In genomic region chr9:33263131-33263935, GRCh38 we compare ENCODE assay signal across 8 cellular contexts. TPM values are rescaled to one million over a fixed set of nuclear protein-coding genes. Genes with fewer than 3 reads are reported as not detected.
DNase-seq lines count a peak whose midpoint lies in the region; ATAC-seq and TF ChIP-seq lines count a peak whose summit lies in the region.

No MANE protein-coding gene starts in this region.

- ATAC-seq in HG03196 (IDR thresholded peaks at IDR 0.05; ENCODE audit: unreplicated experiment): no peak

- H3K4me1 Mint-ChIP-seq in IgD-negative memory B cell (peaks cover 18 to 33% (median 23%) of the 10 kb centered on the region in 3 donors), osteocyte (ENCODE audit: unreplicated experiment) (peaks cover 26% of the 10 kb centered on the region)
- peaks cover 66% of the 10 kb centered on the region for H3K4me1 Mint-ChIP-seq in activated CD4-positive, alpha-beta memory T cell treated with anti-CD3 and anti-CD28 coated beads, Interleukin-2, amount 10 ng/mL, durations not matched to agents 7 days and 5 days

- H3K9me3 Mint-ChIP-seq in IgD-negative memory B cell (no peaks in the 10 kb centered on the region), osteocyte (ENCODE audit: unreplicated experiment) (no peaks in the 10 kb centered on the region)
- no peaks in the 10 kb centered on the region for H3K9me3 Mint-ChIP-seq in activated CD4-positive, alpha-beta memory T cell treated with anti-CD3 and anti-CD28 coated beads, Interleukin-2, amount 10 ng/mL, durations not matched to agents 7 days and 5 days

- CTCF ChIA-PET in activated CD4-positive, alpha-beta memory T cell treated with anti-CD3 and anti-CD28 coated beads, Interleukin-2, amount 10 ng/mL, durations not matched to agents 7 days and 5 days (lab: Charles Lee): interaction anchor here (0.7 to 2.2 kb wide), 4 partner anchors 10 to 37 kb away, joined by 3 to 8 read pairs (median 3); partner anchors contain the start of gene NFX1

- POLR2A ChIA-PET in activated CD4-positive, alpha-beta memory T cell treated with anti-CD3 and anti-CD28 coated beads, Interleukin-2, amount 10 ng/mL, durations not matched to agents 7 days and 5 days (lab: Charles Lee): interaction anchor here (0.9 to 4.8 kb wide), 15 partner anchors 15 to 249 kb away, joined by 3 to 51 read pairs (median 6); partner anchors contain the start of genes DNAJA1, NFX1, NOL6 and SMU1

- DNase-seq in stimulated activated CD4-positive, alpha-beta T cell treated with anti-CD3 and anti-CD28 coated beads, Interleukin-4, amount 100 ng/mL, for 4 hours: peak; percentile 7 to 12
- DNase-seq in stimulated activated CD4-positive, alpha-beta T cell treated with anti-CD3 and anti-CD28 coated beads, Interleukin-2, amount 100 ng/mL, for 48 hours: no peak
- DNase-seq in activated CD4-positive, alpha-beta memory T cell treated with anti-CD3 and anti-CD28 coated beads, Interleukin-2, amount 10 ng/mL, durations not matched to agents 7 days and 5 days: no peak
- DNase-seq in foreskin melanocyte (peak; percentile 25), osteocyte (ENCODE audit: extremely low spot score, unreplicated experiment) (no peak), NCI-H1694 (lab: John Stamatoyannopoulos, UW) (no peak)

- H3K4me3 Mint-ChIP-seq in IgD-negative memory B cell (peak overlapping the region; percentile 93 to 98 (median 95)), osteocyte (ENCODE audit: unreplicated experiment) (peak overlapping the region; percentile 85)
- peak overlapping the region; percentile 92 for H3K4me3 Mint-ChIP-seq in activated CD4-positive, alpha-beta memory T cell treated with anti-CD3 and anti-CD28 coated beads, Interleukin-2, amount 10 ng/mL, durations not matched to agents 7 days and 5 days

- H3K27me3 Mint-ChIP-seq in IgD-negative memory B cell (no peaks in the 10 kb centered on the region), osteocyte (ENCODE audit: unreplicated experiment) (no peaks in the 10 kb centered on the region)
- no peaks in the 10 kb centered on the region for H3K27me3 Mint-ChIP-seq in activated CD4-positive, alpha-beta memory T cell treated with anti-CD3 and anti-CD28 coated beads, Interleukin-2, amount 10 ng/mL, durations not matched to agents 7 days and 5 days

- H3K27ac Mint-ChIP-seq in IgD-negative memory B cell: peak overlapping the region; percentile 55 to 93 (median 91)
- H3K27ac Mint-ChIP-seq in activated CD4-positive, alpha-beta memory T cell treated with anti-CD3 and anti-CD28 coated beads, Interleukin-2, amount 10 ng/mL, durations not matched to agents 7 days and 5 days: peak overlapping the region; percentile 90
- peak overlapping the region; percentile 79 for H3K27ac Mint-ChIP-seq in osteocyte (ENCODE audit: unreplicated experiment)

- peaks cover 3% of the 10 kb centered on the region for H3K36me3 Mint-ChIP-seq in IgD-negative memory B cell
- peaks cover 83% of the 10 kb centered on the region for H3K36me3 Mint-ChIP-seq in activated CD4-positive, alpha-beta memory T cell treated with anti-CD3 and anti-CD28 coated beads, Interleukin-2, amount 10 ng/mL, durations not matched to agents 7 days and 5 days (ENCODE audit: low read depth)
- peaks cover 36% of the 10 kb centered on the region for H3K36me3 Mint-ChIP-seq in osteocyte (ENCODE audit: unreplicated experiment)

- no peak for TF ChIP-seq CTCF in osteocyte (IDR thresholded peaks at IDR 0.05)

RNA-seq across cellular contexts. Expression of gene BAG1, which starts 1.2 kb away (rescaled TPM):
- polyA plus RNA-seq in IgD-negative memory B cell: 89.3 TPM
- total RNA-seq in activated CD4-positive, alpha-beta memory T cell treated with anti-CD3 and anti-CD28 coated beads, Interleukin-2, amount 10 ng/mL, durations not matched to agents 7 days and 5 days: 10 to 100 TPM; 56.3 to 57.1 TPM
- total RNA-seq in osteocyte: 64.5 and 73.9 TPM in 2 replicates

RNA-seq across cellular contexts. Expression of gene CHMP5, which starts 1.5 kb away (rescaled TPM):
- polyA plus RNA-seq in IgD-negative memory B cell: 43.8 TPM
- total RNA-seq in activated CD4-positive, alpha-beta memory T cell treated with anti-CD3 and anti-CD28 coated beads, Interleukin-2, amount 10 ng/mL, durations not matched to agents 7 days and 5 days: 100 to 1,000 TPM; 149 TPM
- total RNA-seq in osteocyte: 63.7 and 64.4 TPM in 2 replicates

RNA-seq across cellular contexts. Expression of gene SPINK4, which starts 23.4 kb away (rescaled TPM):
- polyA plus RNA-seq in IgD-negative memory B cell: not detected
- not detected for total RNA-seq in activated CD4-positive, alpha-beta memory T cell treated with anti-CD3 and anti-CD28 coated beads, Interleukin-2, amount 10 ng/mL, durations not matched to agents 7 days and 5 days
- not detected in 2 replicates for total RNA-seq in osteocyte

RNA-seq across cellular contexts. Expression of gene NFX1, which starts 27.0 kb away (rescaled TPM):
- 57.9 TPM for polyA plus RNA-seq in IgD-negative memory B cell
- total RNA-seq in activated CD4-positive, alpha-beta memory T cell treated with anti-CD3 and anti-CD28 coated beads, Interleukin-2, amount 10 ng/mL, durations not matched to agents 7 days and 5 days: 10 to 100 TPM; 37.5 to 37.8 TPM
- total RNA-seq in osteocyte: 36.1 and 39.9 TPM in 2 replicates

Comparison
In these comparisons a context has a peak if more than half of its experiments do, and no peak if none do; other contexts are left out.
1. DNase-seq: peak in stimulated activated CD4-positive, alpha-beta T cell treated with anti-CD3 and anti-CD28 coated beads, Interleukin-4, amount 100 ng/mL, for 4 hours (2 of 2) and foreskin melanocyte (single experiment); none in stimulated activated CD4-positive, alpha-beta T cell treated with anti-CD3 and anti-CD28 coated beads, Interleukin-2, amount 100 ng/mL, for 48 hours (0 of 2), activated CD4-positive, alpha-beta memory T cell treated with anti-CD3 and anti-CD28 coated beads, Interleukin-2, amount 10 ng/mL, durations not matched to agents 7 days and 5 days (single experiment), osteocyte (single experiment) and NCI-H1694 (single experiment).
2. Peak in every context shown above with its lines, with median percentiles within 50 percentile points of each other: H3K27ac Mint-ChIP-seq and H3K4me3 Mint-ChIP-seq.